ENCODE assay signal across 8 cellular contexts in genomic region chr2:241355983-241356870, GRCh38. TPM values are rescaled to one million over a fixed set of nuclear protein-coding genes. Genes with fewer than 3 reads are reported as not detected.
DNase-seq lines count a peak whose midpoint lies in the region; ATAC-seq, FAIRE-seq and TF ChIP-seq lines count a peak whose summit lies in the region.

TSS of gene FARP2 (plus strand) at chr2:241356285. CDS start at chr2:241373108, 16,823 bp downstream.

- H3K9ac ChIP-seq in HUES48 (ENCODE audit: low read depth, low read length) (peak within 1 kb of the TSS; percentile 51; the same call in 1 of the 2 replicates), NT2/D1 (ENCODE audit: insufficient read length, low read depth) (peak within 1 kb of the TSS; percentile 97), H1 (replicated peaks in 1 of 4; ENCODE audit: extremely low read depth in 1 of 4, low read depth in 3 of 4, low read length in 3 of 4) (peak within 1 kb of the TSS; percentile 49 to 79 (median 54)), mesenchymal stem cell (ENCODE audit: low read length) (peak within 1 kb of the TSS; percentile 95)

- H2BK5ac ChIP-seq in H1 (ENCODE audit: low read depth, low read length) (peak within 1 kb of the TSS; percentile 56), mesenchymal stem cell (ENCODE audit: low read depth, low read length, poor library complexity, severe bottlenecking) (peak within 1 kb of the TSS; percentile 11)

- peak within 1 kb of the TSS; percentile 88 for H4K8ac ChIP-seq in H1 (ENCODE audit: extremely low read depth, insufficient read depth, low read length)
- H4K8ac ChIP-seq in mesenchymal stem cell (ENCODE audit: low read length) = peak within 1 kb of the TSS; percentile 98

- POLR2A ChIA-PET in H1 (lab: Charles Lee; ENCODE audit: partially characterized antibody) = interaction anchor here (1.4 to 1.7 kb wide), 2 partner anchors 16 to 41 kb away, joined by 6 to 7 read pairs; partner anchors contain the start of genes HDLBP and SEPTIN2

- peak; percentile 61 to 87 for TF ChIP-seq POLR2A in H1 (IDR thresholded peaks at IDR 0.05; ENCODE audit: control extremely low read depth in 1 of 2, low read depth in 2 of 2, low read length in 2 of 2)

- no peak within 1 kb of the TSS for H3K23ac ChIP-seq in H1 (ENCODE audit: insufficient read length)
- H3K23ac ChIP-seq in mesenchymal stem cell (ENCODE audit: low read length in 2 of 2) = peak within 1 kb of the TSS in 1 of 2 experiments; percentile 96

- H3K9me3 ChIP-seq in HUES48 (ENCODE audit: control insufficient read depth, insufficient read depth, low read length) = no peaks in the 10 kb centered on the region
- no peaks in the 10 kb centered on the region for H3K9me3 ChIP-seq in NT2/D1 (ENCODE audit: insufficient read depth, low read length)
- no peaks in the 10 kb centered on the region for H3K9me3 ChIP-seq in H1 (ENCODE audit: insufficient read depth in 2 of 2, low read depth in 1 of 2, low read length in 1 of 2)
- H3K9me3 ChIP-seq in mesenchymal stem cell (ENCODE audit: control insufficient read depth, low read length) = no peaks in the 10 kb centered on the region

- H2BK120ac ChIP-seq in H1 (replicated peaks; ENCODE audit: low read depth, low read length) (no peak within 1 kb of the TSS), mesenchymal stem cell (ENCODE audit: low read depth, low read length) (no peak within 1 kb of the TSS)

- H3K4me1 ChIP-seq in HUES48 (ENCODE audit: control insufficient read depth, insufficient read depth, low read length) (peaks cover 19% of the 10 kb centered on the region), NT2/D1 (ENCODE audit: insufficient read depth, insufficient read length) (peaks cover 7% of the 10 kb centered on the region), H1 (replicated peaks in 1 of 4; ENCODE audit: control insufficient read depth in 3 of 4, insufficient read depth in 4 of 4, low read length in 3 of 4) (peaks cover 1 to 10% (median 7%) of the 10 kb centered on the region in 4 experiments; a peak in 6 of 7 replicates), mesenchymal stem cell (ENCODE audit: control insufficient read depth, insufficient read depth, low read depth, low read length) (peaks cover 23% of the 10 kb centered on the region)

- H3K36me3 ChIP-seq in HUES48 (ENCODE audit: control insufficient read depth, insufficient read depth, low read length) = peaks cover 33% of the 10 kb centered on the region
- peaks cover 33% of the 10 kb centered on the region for H3K36me3 ChIP-seq in NT2/D1 (ENCODE audit: insufficient read depth, insufficient read length, low read length)
- H3K36me3 ChIP-seq in H1 (ENCODE audit: control insufficient read depth in 2 of 4, insufficient read depth in 4 of 4, low read length in 3 of 4) = peaks cover 5 to 30% (median 21%) of the 10 kb centered on the region in 4 experiments
- H3K36me3 ChIP-seq in mesenchymal stem cell (ENCODE audit: control insufficient read depth in 1 of 2, insufficient read depth in 2 of 2, low read depth in 1 of 2, low read length in 2 of 2) = peaks cover 13 to 40% of the 10 kb centered on the region in 2 experiments

- peak within 1 kb of the TSS; percentile 32 for H4K5ac ChIP-seq in H1 (ENCODE audit: insufficient read length, low read depth, low read length)

- H3K27me3 ChIP-seq in HUES48 (ENCODE audit: control insufficient read depth, insufficient read depth, low read length) (no peaks in the 10 kb centered on the region), NT2/D1 (ENCODE audit: insufficient read depth, insufficient read length) (no peaks in the 10 kb centered on the region), H1 (replicated peaks in 1 of 4; ENCODE audit: control insufficient read depth in 3 of 4, extremely low read depth in 1 of 4, insufficient read depth in 3 of 4, low read length in 3 of 4) (no peaks in the 10 kb centered on the region), mesenchymal stem cell (ENCODE audit: control insufficient read depth in 1 of 2, insufficient read depth in 1 of 2, low read length in 2 of 2) (no peaks in the 10 kb centered on the region)

- H3K14ac ChIP-seq in H1 (ENCODE audit: insufficient read length) (no peak within 1 kb of the TSS), mesenchymal stem cell (ENCODE audit: low read length in 2 of 2) (peak within 1 kb of the TSS in 1 of 2 experiments; percentile 94)

- no peaks in the 10 kb centered on the region for H3K9me3 Mint-ChIP-seq in activated CD8-positive, alpha-beta memory T cell treated with anti-CD3 and anti-CD28 coated beads, Interleukin-2, amount 10 ng/mL, durations not matched to agents 7 days and 5 days (ENCODE audit: low read depth)

- H3K4ac ChIP-seq in H1 (replicated peaks; ENCODE audit: insufficient read length, low read depth, low read length) (no peak within 1 kb of the TSS), mesenchymal stem cell (ENCODE audit: low read depth in 1 of 2, low read length in 2 of 2) (peak within 1 kb of the TSS in 1 of 2 experiments; percentile 90)

- peaks cover 0 to 45% of the 10 kb centered on the region in 2 experiments; a peak in 3 of 4 replicates for H3K79me2 ChIP-seq in H1 (ENCODE audit: control insufficient read depth in 1 of 2, insufficient read depth in 2 of 2, low read length in 2 of 2)

- peak within 1 kb of the TSS; percentile 82 to 98 for H3K4me2 ChIP-seq in H1 (ENCODE audit: insufficient read depth in 1 of 2, low read depth in 2 of 2, low read length in 2 of 2)
- peak within 1 kb of the TSS; percentile 93 for H3K4me2 ChIP-seq in mesenchymal stem cell (ENCODE audit: low read length, poor library complexity, severe bottlenecking)

- H4K91ac ChIP-seq in H1 (replicated peaks; ENCODE audit: insufficient read length, low read length) = no peak within 1 kb of the TSS
- H4K91ac ChIP-seq in mesenchymal stem cell (ENCODE audit: low read length) = peak within 1 kb of the TSS; percentile 76

- H3K27ac ChIP-seq in HUES48 (ENCODE audit: low read depth, low read length) (peak within 1 kb of the TSS; percentile 92), H1 (ENCODE audit: low read depth, low read length) (peak within 1 kb of the TSS; percentile 73), mesenchymal stem cell (ENCODE audit: low read length, poor library complexity, severe bottlenecking) (peak within 1 kb of the TSS; percentile 94)

- in situ Hi-C loops in Caki2 (cut with HindIII; ENCODE audit: low pct_unique_long_range_greater_than_20kb, low sequenced_read_pairs) = no loop called here

- H2AFZ ChIP-seq in H1 (ENCODE audit: low read length) (no peak within 1 kb of the TSS), mesenchymal stem cell (ENCODE audit: low read depth, low read length) (peak within 1 kb of the TSS; percentile 78)

- H3K4me1 Mint-ChIP-seq in activated CD8-positive, alpha-beta memory T cell treated with anti-CD3 and anti-CD28 coated beads, Interleukin-2, amount 10 ng/mL, durations not matched to agents 7 days and 5 days = peaks cover 23% of the 10 kb centered on the region

- TF ChIP-seq CTCF in H1 (IDR thresholded peaks at IDR 0.05; ENCODE audit: control extremely low read depth in 1 of 3, insufficient read depth in 1 of 3, low read depth in 1 of 3, low read length in 3 of 3) = peak in 1 of 3 experiments; percentile 3; a peak in 1 of 4 replicates

- peaks cover 5 to 12% of the 10 kb centered on the region in 2 experiments for H4K20me1 ChIP-seq in H1 (replicated peaks in 1 of 2; ENCODE audit: control insufficient read depth in 1 of 2, insufficient read depth in 2 of 2, low read length in 2 of 2)

- TF ChIP-seq EP300 in H1 (IDR thresholded peaks at IDR 0.05; ENCODE audit: borderline replicate concordance in 1 of 2, low read depth in 2 of 2, low read length in 2 of 2) = no peak

- H2BK12ac ChIP-seq in H1 (ENCODE audit: low read depth, low read length) (no peak within 1 kb of the TSS), mesenchymal stem cell (ENCODE audit: low read length in 2 of 2) (peak within 1 kb of the TSS; percentile 33 to 97)

- peak within 1 kb of the TSS; percentile 74 for H3K4me3 Mint-ChIP-seq in activated CD8-positive, alpha-beta memory T cell treated with anti-CD3 and anti-CD28 coated beads, Interleukin-2, amount 10 ng/mL, durations not matched to agents 7 days and 5 days

- no peak for TF ChIP-seq RAD21 in H1 (IDR thresholded peaks at IDR 0.05 in 1 of 2, conservative IDR thresholded peaks at IDR 0.05 in 1 of 2; ENCODE audit: low read depth in 2 of 2, low read length in 2 of 2)

- no peak within 1 kb of the TSS for H3K56ac ChIP-seq in H1 (replicated peaks; ENCODE audit: insufficient read length, low read depth, low read length)

- no peak within 1 kb of the TSS for H2BK20ac ChIP-seq in H1 (ENCODE audit: low read length)

- peak; percentile 92 for DNase-seq in Caki2 (ENCODE audit: low read depth)
- DNase-seq in NT2/D1 (ENCODE audit: low read depth, low spot score) = peak; percentile 97
- peak; percentile 98 for DNase-seq in activated CD8-positive, alpha-beta memory T cell treated with anti-CD3 and anti-CD28 coated beads, Interleukin-2, amount 10 ng/mL, durations not matched to agents 7 days and 5 days
- DNase-seq in H1 (ENCODE audit: low read depth in 1 of 2, low spot score in 2 of 2) = peak; percentile 96 to 97
- DNase-seq in mesenchymal stem cell = peak; percentile 99
- DNase-seq in stimulated activated CD8-positive, alpha-beta memory T cell treated with anti-CD3 and anti-CD28 coated beads, Interleukin-12 subunit alpha, Interleukin-12 subunit beta, amount 100 ng/mL, for 24 hours (ENCODE audit: extremely low read depth) = peak; percentile 96

- peaks cover 9% of the 10 kb centered on the region for H3K23me2 ChIP-seq in H1 (ENCODE audit: low read depth, low read length)

- peaks cover 7% of the 10 kb centered on the region; the same call in 1 of the 2 replicates for H3K79me1 ChIP-seq in H1 (ENCODE audit: low read depth, low read length)
- H3K79me1 ChIP-seq in mesenchymal stem cell (replicated peaks; ENCODE audit: low read length, poor library complexity, severe bottlenecking) = peaks cover 10% of the 10 kb centered on the region

- no peaks in the 10 kb centered on the region for H3K27me3 Mint-ChIP-seq in activated CD8-positive, alpha-beta memory T cell treated with anti-CD3 and anti-CD28 coated beads, Interleukin-2, amount 10 ng/mL, durations not matched to agents 7 days and 5 days

- peak within 1 kb of the TSS; percentile 89 for H3K27ac Mint-ChIP-seq in activated CD8-positive, alpha-beta memory T cell treated with anti-CD3 and anti-CD28 coated beads, Interleukin-2, amount 10 ng/mL, durations not matched to agents 7 days and 5 days

- H3K18ac ChIP-seq in H1 (ENCODE audit: extremely low read depth, low read length) = peak within 1 kb of the TSS; percentile 64
- peak within 1 kb of the TSS; percentile 89 to 91 for H3K18ac ChIP-seq in mesenchymal stem cell (ENCODE audit: low read depth in 1 of 2, low read length in 2 of 2)

- 2% methylated on average over 35 of the region's 101 CpGs; no CpG with 5 or more reads in 1 of the 2 experiments for WGBS in H1 (ENCODE audit: extremely low coverage in 1 of 2, insufficient coverage in 1 of 2, insufficient read length in 1 of 2, insufficient replicate concordance in 2 of 2, low coverage in 1 of 2, low lambda C conversion rate in 2 of 2, missing lambda C conversion rate in 1 of 2), 2 experiments
- 1% methylated on average over 71 of the region's 101 CpGs for WGBS in mesenchymal stem cell

- H3K4me3 ChIP-seq in HUES48 (ENCODE audit: low read depth, low read length) = peak within 1 kb of the TSS; percentile 83
- H3K4me3 ChIP-seq in NT2/D1 (ENCODE audit: insufficient read length, low read depth) = peak within 1 kb of the TSS; percentile 90
- peak within 1 kb of the TSS; percentile 66 to 85 (median 74) for H3K4me3 ChIP-seq in H1 (ENCODE audit: extremely low read depth in 1 of 4, insufficient read depth in 2 of 4, low read depth in 3 of 4, low read length in 4 of 4)
- peak within 1 kb of the TSS; percentile 92 to 95 for H3K4me3 ChIP-seq in mesenchymal stem cell (ENCODE audit: insufficient read depth in 1 of 2, low read depth in 1 of 2, low read length in 2 of 2)

- ATAC-seq in GM21423 (IDR thresholded peaks at IDR 0.05; ENCODE audit: unreplicated experiment) = peak; percentile 82
- peak; percentile 97 for ATAC-seq in activated CD8-positive, alpha-beta memory T cell treated with anti-CD3 and anti-CD28 coated beads, Interleukin-2, amount 10 ng/mL, durations not matched to agents 7 days and 5 days

- CTCF ChIA-PET in activated CD8-positive, alpha-beta memory T cell treated with anti-CD3 and anti-CD28 coated beads, Interleukin-2, amount 10 ng/mL, durations not matched to agents 7 days and 5 days (lab: Charles Lee) = no interaction called here
- CTCF ChIA-PET in H1 (lab: Charles Lee; ENCODE audit: partially characterized antibody) = interaction anchor here (0.8 kb wide), 1 partner anchor 513 kb away, joined by 3 read pairs; no protein-coding TSS in a partner anchor

- H2AK5ac ChIP-seq in H1 (ENCODE audit: low read depth, low read length) (no peak within 1 kb of the TSS), mesenchymal stem cell (ENCODE audit: low read length, severe bottlenecking) (peak within 1 kb of the TSS; percentile 92)

- FAIRE-seq in H1 (lab: Jason Lieb, UNC) = no peak

- H2BK15ac ChIP-seq in H1 (ENCODE audit: low read length) (no peak within 1 kb of the TSS), mesenchymal stem cell (ENCODE audit: low read depth, poor library complexity, severe bottlenecking) (no peak within 1 kb of the TSS)

- peaks cover 23% of the 10 kb centered on the region for H3K36me3 Mint-ChIP-seq in activated CD8-positive, alpha-beta memory T cell treated with anti-CD3 and anti-CD28 coated beads, Interleukin-2, amount 10 ng/mL, durations not matched to agents 7 days and 5 days

RNA-seq across cellular contexts. Expression of gene FARP2, which starts in this region (rescaled TPM):
- 24.0 and 41.2 TPM in 2 replicates for total RNA-seq in Caki2 (2014; rRNA removed; shearing (Covaris generic); ENCODE audit: low replicate concordance)
- total RNA-seq in activated CD8-positive, alpha-beta memory T cell treated with anti-CD3 and anti-CD28 coated beads, Interleukin-2, amount 10 ng/mL, durations not matched to agents 7 days and 5 days = 10 to 100 TPM; 24.0 to 25.4 TPM
- 33.4 and 35.7 TPM in 2 replicates for total RNA-seq in H1 (2021; fragmentation: NEBNext Ultra II Directional; extraction: Animal tissue kit (Norgen Biotek cat#: 25700))
- 12.4 and 12.7 TPM in 2 replicates for polyA plus RNA-seq in H1 (2011; rRNA removed)
- polyA plus RNA-seq in H1 (2011; cell fraction: cytosol; rRNA removed) = 11.9 TPM
- polyA plus RNA-seq in H1 (2011; cell fraction: nucleus; rRNA removed) = 25.5 TPM
- 12.1 to 18.4 TPM (median 17.0 TPM) in 4 replicates for polyA plus RNA-seq in H1 (2012, experiment 1 of 2)
- 4.6 TPM for polyA plus RNA-seq in H1 (2012, experiment 2 of 2)
- polyA plus RNA-seq in H1 (2013, experiment 1 of 2) = 12.1 TPM
- 11.4 TPM for polyA plus RNA-seq in H1 (2013, experiment 2 of 2)
- polyA minus RNA-seq in H1 (2011; rRNA and poly(A)+ RNA removed) = 34.4 and 36.1 TPM in 2 replicates
- 14.8 TPM for polyA minus RNA-seq in H1 (2011; cell fraction: cytosol; rRNA and poly(A)+ RNA removed)
- polyA minus RNA-seq in H1 (2011; cell fraction: nucleus; rRNA and poly(A)+ RNA removed) = 40.0 TPM
- polyA plus RNA-seq in mesenchymal stem cell (2013, experiment 1 of 2) = 15.5 TPM
- polyA plus RNA-seq in mesenchymal stem cell (2013, experiment 2 of 2) = 14.7 TPM

Comparison
In these comparisons a context has a peak if more than half of its experiments do, and no peak if none do; other contexts are left out.
1. Peak in every context shown above with its lines: DNase-seq, ATAC-seq, H3K4me3 ChIP-seq and H3K27ac ChIP-seq.